ENCODE assay signal across 8 cellular contexts in genomic region chr14:74922752-74923401, GRCh38. TPM values are rescaled to one million over a fixed set of nuclear protein-coding genes. Genes with fewer than 3 reads are reported as not detected.
DNase-seq lines count a peak whose midpoint lies in the region; ATAC-seq, FAIRE-seq and TF ChIP-seq lines count a peak whose summit lies in the region.

Gene RPS6KL1, minus strand, starts transcription at chr14:74923260. Its CDS starts 1,719 bp downstream, at chr14:74921541.

- peak within 1 kb of the TSS; percentile 67 for H3K27ac ChIP-seq in C4-2B

- no peaks in the 10 kb centered on the region for H3K36me3 ChIP-seq in NT2/D1 (ENCODE audit: insufficient read depth, insufficient read length, low read length)

- no peaks in the 10 kb centered on the region for H3K9me3 ChIP-seq in NT2/D1 (ENCODE audit: insufficient read depth, low read length)
- no peaks in the 10 kb centered on the region for H3K9me3 ChIP-seq in mononuclear cell (ENCODE audit: low read depth, low read length)

- H3K4me3 ChIP-seq in NT2/D1 (ENCODE audit: insufficient read length, low read depth): peak within 1 kb of the TSS; percentile 61
- peak within 1 kb of the TSS; percentile 12 for H3K4me3 ChIP-seq in mononuclear cell (ENCODE audit: low read length)

- peak; percentile 100 for FAIRE-seq in HTR-8/SVneo (lab: Jason Lieb, UNC)

- peak; percentile 91 for ATAC-seq in GM19455 (IDR thresholded peaks at IDR 0.05; ENCODE audit: unreplicated experiment)

- no peak for TF ChIP-seq CTCF in C4-2B (conservative IDR thresholded peaks at IDR 0.05)

- H3K4me1 ChIP-seq in NT2/D1 (ENCODE audit: insufficient read depth, insufficient read length) (peaks cover 3% of the 10 kb centered on the region), mononuclear cell (ENCODE audit: insufficient read depth, low read length) (peaks cover 5% of the 10 kb centered on the region)

- DNase-seq in HTR-8/SVneo (ENCODE audit: insufficient read length, low spot score) (peak; percentile 99), NT2/D1 (ENCODE audit: low read depth, low spot score) (peak; percentile 68), erythroblast (lab: John Stamatoyannopoulos, UW) (peak; percentile 92 to 94)
- peak; percentile 65 for DNase-seq in activated T-cell treated with anti-CD3 and anti-CD28 coated beads, Interleukin-2, amount 50 U/mL, for 1 hour
- DNase-seq in stimulated activated CD8-positive, alpha-beta memory T cell treated with anti-CD3 and anti-CD28 coated beads, Interleukin-2, amount 100 ng/mL, for 48 hours (ENCODE audit: low read depth in 2 of 2): peak; percentile 55 to 62

- H3K27me3 ChIP-seq in NT2/D1 (ENCODE audit: insufficient read depth, insufficient read length): peaks cover 13% of the 10 kb centered on the region
- H3K27me3 ChIP-seq in mononuclear cell (ENCODE audit: insufficient read depth, low read length): peaks cover 3% of the 10 kb centered on the region

- peak within 1 kb of the TSS; percentile 42 for H3K9ac ChIP-seq in NT2/D1 (ENCODE audit: insufficient read length, low read depth)

- TF ChIP-seq POLR2A in erythroblast (IDR thresholded peaks at IDR 0.05; ENCODE audit: low read length): peak; percentile 66

RNA-seq across cellular contexts. Expression of gene RPS6KL1, which starts in this region (rescaled TPM):
- 3.4 TPM for total RNA-seq in mononuclear cell

Comparison
In these comparisons a context has a peak if more than half of its experiments do, and no peak if none do; other contexts are left out.
1. Peak in every context shown above with its lines: DNase-seq, ATAC-seq, H3K4me3 ChIP-seq and H3K27ac ChIP-seq.